Comparison of ENCODE assay signal across 9 cellular contexts in the genomic region with DNA sequence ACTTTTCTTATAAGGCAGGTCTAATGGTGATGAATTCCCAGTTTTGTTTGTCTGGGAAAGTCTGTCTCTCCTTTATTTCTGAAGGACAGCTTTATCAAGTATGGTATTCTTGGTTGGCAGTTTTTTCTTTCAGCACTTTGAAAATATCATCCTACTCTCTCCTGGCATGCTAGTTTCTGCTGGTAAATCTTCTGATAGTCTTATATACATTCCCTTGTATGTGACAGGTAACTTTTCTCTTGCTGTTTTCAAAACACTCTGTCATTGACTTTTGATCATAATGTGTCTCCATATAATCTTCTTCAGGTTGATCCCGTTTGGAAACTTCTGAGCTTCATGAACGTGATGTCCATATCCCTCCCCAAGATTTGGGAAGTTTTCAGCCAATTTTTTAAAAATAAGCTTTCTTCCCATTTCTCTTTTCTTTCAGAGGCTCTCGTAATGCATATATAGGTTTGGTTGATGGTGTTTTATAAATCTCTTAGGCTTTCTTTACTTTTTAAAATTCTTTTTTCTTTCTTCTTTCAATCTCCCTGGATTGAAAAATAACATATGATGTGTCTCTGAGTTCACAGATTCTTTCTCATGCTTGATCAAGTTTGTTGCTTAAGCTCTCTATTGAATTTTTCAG.
"Had no signal": no experiment of that assay in that cellular context is flagged by ENCODE, and none has a peak within 500 bp of the region (broad histone marks: within the 10 kb centered on the region; RNA-seq: fewer than 3 reads in every experiment).

No MANE protein-coding gene starts in this region.

- H3K27ac ChIP-seq: GM23248, HL-60, KMS-11 had no signal

- H3K4me3 ChIP-seq: GM23248, HAP-1 had no signal

- H3K4me2 ChIP-seq: KMS-11 had no signal

- H2AFZ ChIP-seq: GM23248 had no signal

- H3K9me3 ChIP-seq: HAP-1 had no signal

- H3K9ac ChIP-seq: GM23248, KMS-11 had no signal

- DNase-seq: GM23248, GOT3, H7, HFFc6, IMR-90, KBM-7 had no signal

- H3K36me3 ChIP-seq: HAP-1 had no signal
